ENCODE assay signal across 1 cellular context in the genomic region with DNA sequence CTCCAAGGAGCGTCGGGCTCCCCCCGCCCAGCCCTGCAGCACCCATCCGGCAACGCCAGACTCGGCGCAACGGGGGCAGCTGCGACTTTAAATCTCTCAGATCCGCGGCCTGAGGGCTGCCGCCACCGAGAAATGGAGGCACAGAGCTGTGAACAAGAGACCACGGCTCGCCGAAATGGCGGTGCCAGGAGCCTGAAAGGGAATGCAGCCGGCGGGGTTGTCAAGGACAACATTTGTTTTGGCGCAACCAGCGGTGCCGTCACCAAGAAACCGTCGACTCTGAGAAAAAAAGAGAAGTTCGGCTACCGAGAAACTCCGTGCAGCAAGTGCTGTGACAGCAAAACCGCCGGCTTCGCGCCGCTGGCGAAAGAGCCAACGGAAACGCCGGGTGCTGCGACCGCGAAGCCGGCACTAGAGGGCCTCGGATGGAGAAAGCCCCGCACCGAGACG.
TF ChIP-seq lines count a peak whose summit lies in the region.

No MANE protein-coding gene starts in this region.

TF ChIP-seq in GM12878, 131 proteins besides CTCF, POLR2A, EP300 and RAD21 (continued from another document):
- TF ChIP-seq CBFB (IDR thresholded peaks at IDR 0.05; ENCODE audit: low read depth) (peak; percentile 65; the same call in 1 of the 2 replicates), IKZF2 (IDR thresholded peaks at IDR 0.05) (peak; percentile 22 to 34; a peak in 3 of 4 replicates), RAD51 (IDR thresholded peaks at IDR 0.05) (peak; percentile 28; the same call in 1 of the 2 replicates), GATAD2B (conservative IDR thresholded peaks at IDR 0.05; ENCODE audit: low read depth) (peak; percentile 46; the same call in 1 of the 2 replicates), KDM1A (IDR thresholded peaks at IDR 0.05; ENCODE audit: borderline replicate concordance) (no peak), EZH2 (IDR thresholded peaks at IDR 0.05; ENCODE audit: borderline replicate concordance, control insufficient read depth, low read depth, low read length) (no peak), MXI1 (IDR thresholded peaks at IDR 0.05; ENCODE audit: low read depth, low read length) (no peak; the same call in 1 of the 2 replicates), ETV6 (conservative IDR thresholded peaks at IDR 0.05 in 1 of 2, IDR thresholded peaks at IDR 0.05 in 1 of 2; ENCODE audit: borderline replicate concordance in 1 of 2, low read depth in 1 of 2) (peak in 1 of 2 experiments; percentile 94; a peak in 2 of 4 replicates), MYB (IDR thresholded peaks at IDR 0.05; ENCODE audit: borderline replicate concordance, low read depth, low read length) (peak; percentile 20; the same call in 1 of the 2 replicates), ASH2L (IDR thresholded peaks at IDR 0.05; ENCODE audit: borderline replicate concordance, low read depth) (peak; percentile 42; the same call in 1 of the 2 replicates), PAX5 (IDR thresholded peaks at IDR 0.05; ENCODE audit: borderline replicate concordance, low read depth, low read length) (peak; percentile 20; the same call in 1 of the 2 replicates), LARP7 (IDR thresholded peaks at IDR 0.05) (no peak), IKZF1 (conservative IDR thresholded peaks at IDR 0.05) (peak; percentile 74), RELB (IDR thresholded peaks at IDR 0.05; ENCODE audit: low read depth) (0 out of 2 replicates have a peak, but pooled peaks have one; percentile 12), ZNF384 (IDR thresholded peaks at IDR 0.05; ENCODE audit: borderline replicate concordance, low read depth, low read length) (peak; percentile 73; the same call in 1 of the 2 replicates), FOXM1 (IDR thresholded peaks at IDR 0.05; ENCODE audit: low read depth, low read length) (peak; percentile 45; the same call in 1 of the 2 replicates), ELK1 (IDR thresholded peaks at IDR 0.05; ENCODE audit: low read depth, low read length) (no peak), TAF1 (IDR thresholded peaks at IDR 0.05; ENCODE audit: borderline replicate concordance, low read depth, low read length) (0 out of 2 replicates have a peak, but pooled peaks have one; percentile 35), CHD2 (IDR thresholded peaks at IDR 0.05; ENCODE audit: borderline replicate concordance, low read depth, low read length) (0 out of 2 replicates have a peak, but pooled peaks have one; percentile 16), ATF2 (IDR thresholded peaks at IDR 0.05; ENCODE audit: low read length) (peak; percentile 28; the same call in 1 of the 2 replicates), SIN3A (IDR thresholded peaks at IDR 0.05; ENCODE audit: low read depth, low read length) (peak; percentile 53; the same call in 1 of the 2 replicates), ZNF217 (IDR thresholded peaks at IDR 0.05) (no peak), RUNX3 (IDR thresholded peaks at IDR 0.05; ENCODE audit: low read length) (peak; percentile 88), YY1 (IDR thresholded peaks at IDR 0.05; ENCODE audit: low read depth, low read length) (peak; percentile 91), BHLHE40 (IDR thresholded peaks at IDR 0.05; ENCODE audit: borderline replicate concordance in 1 of 2, low read depth in 2 of 2, low read length in 1 of 2) (peak in 1 of 2 experiments; percentile 37; a peak in 2 of 4 replicates)
- TF ChIP-seq, protein P1, sequence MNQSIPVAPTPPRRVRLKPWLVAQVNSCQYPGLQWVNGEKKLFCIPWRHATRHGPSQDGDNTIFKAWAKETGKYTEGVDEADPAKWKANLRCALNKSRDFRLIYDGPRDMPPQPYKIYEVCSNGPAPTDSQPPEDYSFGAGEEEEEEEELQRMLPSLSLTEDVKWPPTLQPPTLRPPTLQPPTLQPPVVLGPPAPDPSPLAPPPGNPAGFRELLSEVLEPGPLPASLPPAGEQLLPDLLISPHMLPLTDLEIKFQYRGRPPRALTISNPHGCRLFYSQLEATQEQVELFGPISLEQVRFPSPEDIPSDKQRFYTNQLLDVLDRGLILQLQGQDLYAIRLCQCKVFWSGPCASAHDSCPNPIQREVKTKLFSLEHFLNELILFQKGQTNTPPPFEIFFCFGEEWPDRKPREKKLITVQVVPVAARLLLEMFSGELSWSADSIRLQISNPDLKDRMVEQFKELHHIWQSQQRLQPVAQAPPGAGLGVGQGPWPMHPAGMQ (IDR thresholded peaks at IDR 0.05; ENCODE audit: borderline replicate concordance): peak; percentile 45; the same call in 1 of the 2 replicates
- TF ChIP-seq, protein P2, sequence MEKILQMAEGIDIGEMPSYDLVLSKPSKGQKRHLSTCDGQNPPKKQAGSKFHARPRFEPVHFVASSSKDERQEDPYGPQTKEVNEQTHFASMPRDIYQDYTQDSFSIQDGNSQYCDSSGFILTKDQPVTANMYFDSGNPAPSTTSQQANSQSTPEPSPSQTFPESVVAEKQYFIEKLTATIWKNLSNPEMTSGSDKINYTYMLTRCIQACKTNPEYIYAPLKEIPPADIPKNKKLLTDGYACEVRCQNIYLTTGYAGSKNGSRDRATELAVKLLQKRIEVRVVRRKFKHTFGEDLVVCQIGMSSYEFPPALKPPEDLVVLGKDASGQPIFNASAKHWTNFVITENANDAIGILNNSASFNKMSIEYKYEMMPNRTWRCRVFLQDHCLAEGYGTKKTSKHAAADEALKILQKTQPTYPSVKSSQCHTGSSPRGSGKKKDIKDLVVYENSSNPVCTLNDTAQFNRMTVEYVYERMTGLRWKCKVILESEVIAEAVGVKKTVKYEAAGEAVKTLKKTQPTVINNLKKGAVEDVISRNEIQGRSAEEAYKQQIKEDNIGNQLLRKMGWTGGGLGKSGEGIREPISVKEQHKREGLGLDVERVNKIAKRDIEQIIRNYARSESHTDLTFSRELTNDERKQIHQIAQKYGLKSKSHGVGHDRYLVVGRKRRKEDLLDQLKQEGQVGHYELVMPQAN (conservative IDR thresholded peaks at IDR 0.05): 0 out of 2 replicates have a peak, but pooled peaks have one; percentile 15
